Comparison of ENCODE assay signal across 1 cellular context in the genomic region with DNA sequence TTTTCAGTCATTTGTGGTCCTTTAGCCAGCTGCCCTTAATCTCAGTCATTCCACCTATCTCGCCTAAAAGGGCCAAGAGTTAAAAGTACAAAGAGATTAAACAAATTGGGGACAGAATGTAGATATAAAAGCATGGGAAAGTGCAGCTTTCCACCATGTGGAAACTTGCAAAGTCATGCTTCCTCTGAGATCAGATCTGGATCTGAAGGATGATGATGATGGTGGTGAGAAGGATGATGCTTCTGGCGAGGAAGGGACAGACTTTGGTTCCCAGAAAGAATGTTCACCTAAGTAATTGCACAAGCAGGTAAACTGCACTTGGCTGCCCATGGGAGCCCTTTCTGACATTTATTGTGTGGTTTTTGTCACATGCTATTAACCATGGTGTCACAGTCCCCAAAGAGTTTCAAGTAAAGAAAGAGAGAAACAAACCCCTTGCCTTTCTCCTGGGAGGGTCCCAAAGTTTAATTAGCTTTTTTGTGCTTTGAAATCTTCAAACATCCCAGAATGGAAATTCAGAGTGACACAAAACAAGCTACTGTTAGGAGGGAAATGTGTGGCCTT.
TF ChIP-seq lines count a peak whose summit lies in the region.

No MANE protein-coding gene starts in this region.

TF ChIP-seq in K562, 482 proteins besides CTCF, POLR2A, EP300 and RAD21 (continued from another document):
- TF ChIP-seq, protein P1, sequence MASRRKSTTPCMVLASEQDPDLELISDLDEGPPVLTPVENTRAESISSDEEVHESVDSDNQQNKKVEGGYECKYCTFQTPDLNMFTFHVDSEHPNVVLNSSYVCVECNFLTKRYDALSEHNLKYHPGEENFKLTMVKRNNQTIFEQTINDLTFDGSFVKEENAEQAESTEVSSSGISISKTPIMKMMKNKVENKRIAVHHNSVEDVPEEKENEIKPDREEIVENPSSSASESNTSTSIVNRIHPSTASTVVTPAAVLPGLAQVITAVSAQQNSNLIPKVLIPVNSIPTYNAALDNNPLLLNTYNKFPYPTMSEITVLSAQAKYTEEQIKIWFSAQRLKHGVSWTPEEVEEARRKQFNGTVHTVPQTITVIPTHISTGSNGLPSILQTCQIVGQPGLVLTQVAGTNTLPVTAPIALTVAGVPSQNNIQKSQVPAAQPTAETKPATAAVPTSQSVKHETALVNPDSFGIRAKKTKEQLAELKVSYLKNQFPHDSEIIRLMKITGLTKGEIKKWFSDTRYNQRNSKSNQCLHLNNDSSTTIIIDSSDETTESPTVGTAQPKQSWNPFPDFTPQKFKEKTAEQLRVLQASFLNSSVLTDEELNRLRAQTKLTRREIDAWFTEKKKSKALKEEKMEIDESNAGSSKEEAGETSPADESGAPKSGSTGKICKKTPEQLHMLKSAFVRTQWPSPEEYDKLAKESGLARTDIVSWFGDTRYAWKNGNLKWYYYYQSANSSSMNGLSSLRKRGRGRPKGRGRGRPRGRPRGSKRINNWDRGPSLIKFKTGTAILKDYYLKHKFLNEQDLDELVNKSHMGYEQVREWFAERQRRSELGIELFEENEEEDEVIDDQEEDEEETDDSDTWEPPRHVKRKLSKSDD (conservative IDR thresholded peaks at IDR 0.05; ENCODE audit: low read length) = no peak
